ENCODE assay signal across 33 cellular contexts in the genomic region with DNA sequence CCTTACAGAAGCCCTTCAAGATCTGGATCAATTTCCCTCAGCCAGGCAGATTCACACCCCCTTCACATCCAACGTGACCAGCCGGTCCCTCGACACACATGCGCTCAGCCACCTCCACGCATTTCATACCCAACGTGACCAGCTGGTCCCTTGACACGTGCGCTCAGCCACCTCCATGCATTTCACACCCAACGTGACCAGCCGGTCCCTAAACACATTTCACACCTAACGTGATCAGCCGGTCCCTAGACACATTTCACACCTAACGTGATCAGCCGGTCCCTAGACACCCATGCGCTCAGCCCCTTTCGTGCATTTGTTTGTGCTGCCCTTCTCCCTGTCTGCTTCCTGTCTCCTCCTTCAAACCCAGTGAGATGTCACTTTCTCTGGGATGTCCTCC. TPM values are rescaled to one million over a fixed set of nuclear protein-coding genes. Genes with fewer than 3 reads are reported as not detected.
"Had no signal": no experiment of that assay in that cellular context is flagged by ENCODE, and none has a peak within 500 bp of the region (broad histone marks: within the 10 kb centered on the region; RNA-seq: fewer than 3 reads in every experiment).

No MANE protein-coding gene starts in this region.

- H3K36me3 Mint-ChIP-seq: memory B cell, natural killer cell had no signal

- H2AFZ ChIP-seq: hepatocyte had no signal

- H3K9me3 ChIP-seq: gastrocnemius medialis, heart left ventricle, pancreas, right atrium auricular region, stomach, thyroid gland, vagina had no signal

- H3K36me3 ChIP-seq: gastrocnemius medialis, pancreas, right atrium auricular region, stomach, thyroid gland, vagina had no signal

- H3K27ac ChIP-seq: dorsolateral prefrontal cortex, epithelial cell of prostate, gastrocnemius medialis, heart left ventricle, hepatocyte, pancreas, right atrium auricular region, stomach, thyroid gland, vagina had no signal

- H3K9me3 Mint-ChIP-seq: memory B cell, natural killer cell had no signal

- H3K27ac Mint-ChIP-seq: memory B cell, natural killer cell, progenitor cell of endocrine pancreas had no signal

- H3K79me2 ChIP-seq: hepatocyte had no signal

- H3K4me3 Mint-ChIP-seq: memory B cell, natural killer cell had no signal

- H3K4me3 ChIP-seq: dorsolateral prefrontal cortex, gastrocnemius medialis, heart left ventricle, hepatocyte, lung, pancreas, right atrium auricular region, smooth muscle cell, stomach, thyroid gland, vagina had no signal

- H3K4me2 ChIP-seq: hepatocyte, smooth muscle cell had no signal

- H3K4me1 ChIP-seq: gastrocnemius medialis, pancreas had no signal

- ATAC-seq: esophagus mucosa, gastrocnemius medialis, heart left ventricle, left lobe of liver, natural killer cell had no signal

- H3K27me3 ChIP-seq: dorsolateral prefrontal cortex, gastrocnemius medialis, heart left ventricle, hepatocyte, pancreas, right atrium auricular region, stomach, thyroid gland, vagina had no signal

- DNase-seq: dorsolateral prefrontal cortex; effector CD4-positive, alpha-beta T cell; foreskin fibroblast; gastrocnemius medialis; heart left ventricle; kidney; natural killer cell; nucleus accumbens; pancreas; stimulated activated CD4-positive, alpha-beta T cell treated with anti-CD3 and anti-CD28 coated beads, Interleukin-12 subunit alpha, Interleukin-12 subunit beta, amount 100 ng/mL, for 4 hours; stimulated activated CD4-positive, alpha-beta T cell treated with anti-CD3 and anti-CD28 coated beads, Interleukin-1b, Interleukin-23, amount 100 ng/mL, for 48 hours; stimulated activated CD4-positive, alpha-beta T cell treated with anti-CD3 and anti-CD28 coated beads, Interleukin-4, amount 100 ng/mL, for 1 hour; stimulated activated CD8-positive, alpha-beta memory T cell treated with anti-CD3 and anti-CD28 coated beads, Interleukin-4, amount 100 ng/mL, for 48 hours; stimulated activated naive CD4-positive, alpha-beta T cell treated with Interleukin-2 at 50 U/mL for 16 hours; stomach; thyroid gland; trophoblast cell had no signal

RNA-seq across cellular contexts. Expression of a gene that starts 14.9 kb away (rescaled TPM):
- total RNA-seq: esophagus mucosa, left lobe of liver, natural killer cell, subcutaneous adipose tissue had no signal
- polyA plus RNA-seq: liver had no signal

RNA-seq across cellular contexts. Expression of a gene that starts 39.2 kb away (rescaled TPM):
- total RNA-seq: esophagus mucosa, glomerular endothelial cell, mononuclear cell, natural killer cell, sciatic nerve, temporal lobe, vagina had no signal
